Comparison of ENCODE assay signal across 13 cellular contexts in the genomic region with DNA sequence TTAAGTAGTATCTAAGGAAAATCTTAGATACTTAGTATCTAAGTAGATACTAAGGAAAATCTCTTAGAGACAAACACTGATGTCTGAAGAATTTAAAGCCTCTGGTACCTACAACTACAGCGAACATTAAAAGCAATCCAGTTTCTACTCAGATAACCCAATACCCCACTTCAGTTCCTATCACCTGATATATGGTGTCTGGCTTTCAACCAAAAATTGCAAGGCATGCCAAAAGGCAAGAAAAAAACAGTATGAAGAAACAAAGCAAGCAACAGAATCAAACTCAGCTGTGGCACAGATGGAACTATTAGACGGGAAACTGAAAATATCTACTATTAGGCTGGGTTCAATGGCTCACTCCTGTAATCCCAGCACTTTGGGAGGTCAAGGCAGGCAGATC. TPM values are rescaled to one million over a fixed set of nuclear protein-coding genes. Genes with fewer than 3 reads are reported as not detected.
DNase-seq lines count a peak whose midpoint lies in the region; ATAC-seq and TF ChIP-seq lines count a peak whose summit lies in the region.
"Had no signal": no experiment of that assay in that cellular context is flagged by ENCODE, and none has a peak within 500 bp of the region (broad histone marks: within the 10 kb centered on the region; RNA-seq: fewer than 3 reads in every experiment).

No MANE protein-coding gene starts in this region.

- WGBS in sigmoid colon, 2 donors: 84 to 91% methylated on average over 2 of the region's 2 CpGs

- H3K4me3 Mint-ChIP-seq in HFFc6: peak overlapping the region; percentile 13; the same call in 1 of the 2 replicates
- H3K4me3 Mint-ChIP-seq in Caco-2 (ENCODE audit: unreplicated experiment): no peak overlapping the region

- H3K9me3 ChIP-seq in adipocyte (ENCODE audit: control insufficient read depth, low read length): no peaks in the 10 kb centered on the region
- H3K9me3 ChIP-seq in sigmoid colon: no peaks in the 10 kb centered on the region
- H3K9me3 ChIP-seq in Caco-2: no peaks in the 10 kb centered on the region
- H3K9me3 ChIP-seq: body of pancreas had no signal

- H3K36me3 Mint-ChIP-seq in HFFc6 (ENCODE audit: low read depth) (peaks cover 23% of the 10 kb centered on the region), Caco-2 (ENCODE audit: insufficient read depth, unreplicated experiment) (peaks cover 22% of the 10 kb centered on the region)

- H3K36me3 ChIP-seq in adipocyte (ENCODE audit: control insufficient read depth, insufficient read depth, low read length, severe bottlenecking): no peaks in the 10 kb centered on the region
- no peaks in the 10 kb centered on the region for H3K36me3 ChIP-seq in sigmoid colon
- H3K36me3 ChIP-seq in Caco-2 (ENCODE audit: control insufficient read depth, insufficient read depth, low read length): no peaks in the 10 kb centered on the region

- H3K27me3 ChIP-seq in adipocyte (replicated peaks; ENCODE audit: control insufficient read depth, insufficient read depth, low read length) (no peaks in the 10 kb centered on the region), sigmoid colon (no peaks in the 10 kb centered on the region), Caco-2 (replicated peaks; ENCODE audit: control insufficient read depth, insufficient read depth, low read length) (no peaks in the 10 kb centered on the region)
- H3K27me3 ChIP-seq: body of pancreas had no signal

- H3K4me1 Mint-ChIP-seq in HFFc6 (ENCODE audit: low read depth): peaks cover 27% of the 10 kb centered on the region
- H3K4me1 Mint-ChIP-seq in Caco-2 (ENCODE audit: low read depth, unreplicated experiment): peaks cover 20% of the 10 kb centered on the region

- CTCF ChIA-PET in Caco-2 (lab: Charles Lee): interaction anchor here (1.4 kb wide), 1 partner anchor 35 kb away, joined by 3 read pairs; no protein-coding TSS in a partner anchor

- POLR2A ChIA-PET in Caco-2 (lab: Charles Lee): no interaction called here

- H3K27ac Mint-ChIP-seq in HFFc6 (peak overlapping the region; percentile 85), Caco-2 (ENCODE audit: unreplicated experiment) (no peak overlapping the region)

- H3K4me3 ChIP-seq in adipocyte (ENCODE audit: low read length) (no peak overlapping the region), fibroblast of the aortic adventitia (ENCODE audit: low read depth, low read length) (no peak overlapping the region), sigmoid colon (no peak overlapping the region), Caco-2 (ENCODE audit: low read depth, low read length) (no peak overlapping the region)
- H3K4me3 ChIP-seq: body of pancreas had no signal

- TF ChIP-seq EP300 in sigmoid colon (IDR thresholded peaks at IDR 0.05): no peak

- H3K9me3 Mint-ChIP-seq in HFFc6 (peaks cover 4% of the 10 kb centered on the region; the same call in 1 of the 2 replicates), Caco-2 (ENCODE audit: unreplicated experiment) (peaks cover 7% of the 10 kb centered on the region)

- H3K27me3 Mint-ChIP-seq in HFFc6 (ENCODE audit: insufficient read depth) (no peaks in the 10 kb centered on the region), Caco-2 (ENCODE audit: insufficient read depth, unreplicated experiment) (no peaks in the 10 kb centered on the region)

- no peak for TF ChIP-seq POLR2A in sigmoid colon (IDR thresholded peaks at IDR 0.05)

- no TSS peak for BruUV-seq in Caco-2 (replicated peaks; lab: Mats Ljungman, UMichigan)

- peaks cover 18% of the 10 kb centered on the region for H3K4me1 ChIP-seq in adipocyte (ENCODE audit: control insufficient read depth, insufficient read depth, low read length)
- H3K4me1 ChIP-seq in sigmoid colon: peaks cover 0 to 25% (median 19%) of the 10 kb centered on the region in 4 donors
- H3K4me1 ChIP-seq in Caco-2: peaks cover 19% of the 10 kb centered on the region

- intact Hi-C loops in sigmoid colon (cut with DNase I) (no loop called here), Caco-2 (cut with micrococcal nuclease; ENCODE audit: unreplicated experiment) (no loop called here)

- no peak overlapping the region for H3K9ac ChIP-seq in adipocyte (ENCODE audit: low read length)

- H3K27ac ChIP-seq in sigmoid colon: peak overlapping the region in 3 of 4 donors; percentile 1 to 48 (median 44)
- H3K27ac ChIP-seq: C4-2B had no signal

- no peak for ATAC-seq in HG02798 (IDR thresholded peaks at IDR 0.05; ENCODE audit: poor library complexity, unreplicated experiment)
- ATAC-seq: activated CD4-positive, CD25-positive, alpha-beta regulatory T cell treated with anti-CD3 and anti-CD28 coated beads, Interleukin-2, amount 50 U/mL, for 24 hours; body of pancreas had no signal

- DNase-seq in HFFc6: peak; percentile 12
- DNase-seq in adipocyte (ENCODE audit: low read depth): peak; percentile 28
- peak; percentile 59 for DNase-seq in fibroblast of the aortic adventitia (ENCODE audit: low read depth)
- no peak for DNase-seq in sigmoid colon
- DNase-seq in NCI-H2029 (lab: John Stamatoyannopoulos, UW): no peak
- DNase-seq in Caco-2: no peak
- DNase-seq: activated gamma-delta T cell treated with Interleukin-2 at 50 U/mL for 16 hours, body of pancreas, NCI-H2081, NCI-H82 had no signal

- TF ChIP-seq CTCF in HFFc6 (IDR thresholded peaks at IDR 0.05) (no peak), fibroblast of the aortic adventitia (IDR thresholded peaks at IDR 0.05; ENCODE audit: insufficient read depth, low read length) (no peak), sigmoid colon (IDR thresholded peaks at IDR 0.05) (no peak), Caco-2 (IDR thresholded peaks at IDR 0.05; ENCODE audit: insufficient read depth in 1 of 2, low read depth in 1 of 2, low read length in 1 of 2, severe bottlenecking in 1 of 2, unreplicated experiment in 1 of 2) (no peak)

RNA-seq across cellular contexts. Expression of gene ARHGAP12, which starts 31.1 kb away (rescaled TPM):
- 10 to 100 TPM; 16.0 to 18.9 (median 17.9) TPM for total RNA-seq in HFFc6 (2021; fragmentation: NEBNext Ultra II Directional; extraction: Animal tissue kit (Norgen Biotek cat#: 25700))
- total RNA-seq in fibroblast of the aortic adventitia (ENCODE audit: low replicate concordance): 44.2 and 77.9 TPM in 2 replicates
- 10 to 100 TPM; 44.9 to 90.5 (median 63.1) TPM for total RNA-seq in sigmoid colon
- polyA plus RNA-seq in sigmoid colon: 10 to 100 TPM; 14.1 to 30.3 (median 28.8) TPM
- 62.3 and 63.1 TPM in 2 replicates for total RNA-seq in Caco-2 (2022)

Comparison
In these comparisons a context has a peak if more than half of its experiments do, and no peak if none do; other contexts are left out.
1. DNase-seq: peak in HFFc6 (single experiment), adipocyte (single experiment) and fibroblast of the aortic adventitia (single experiment); none in sigmoid colon (single experiment), NCI-H2029 (single experiment) and Caco-2 (0 of 2).